Comparison of ENCODE assay signal across 8 cellular contexts in genomic region chr20:36835025-36835424, GRCh38. TPM values are rescaled to one million over a fixed set of nuclear protein-coding genes. Genes with fewer than 3 reads are reported as not detected.
DNase-seq lines count a peak whose midpoint lies in the region; ATAC-seq, FAIRE-seq and TF ChIP-seq lines count a peak whose summit lies in the region.

No MANE protein-coding gene starts in this region.

- no peaks in the 10 kb centered on the region for H4K20me1 ChIP-seq in K562 (replicated peaks; ENCODE audit: control insufficient read depth, insufficient read depth, low read length)

- peaks cover 9% of the 10 kb centered on the region for H3K79me2 ChIP-seq in K562 (ENCODE audit: control insufficient read depth, insufficient read depth, low read length)

- H3K9me3 ChIP-seq in K562 (replicated peaks; ENCODE audit: control insufficient read depth, insufficient read depth, low read depth, low read length) (no peaks in the 10 kb centered on the region), mucosa of stomach (ENCODE audit: control insufficient read depth, low read length) (no peaks in the 10 kb centered on the region), vagina (no peaks in the 10 kb centered on the region)

- peak overlapping the region; percentile 82 for H2AFZ ChIP-seq in K562 (ENCODE audit: low read depth, low read length)

- H3K9ac ChIP-seq in K562 (ENCODE audit: insufficient read depth in 1 of 2, low read depth in 2 of 2, low read length in 2 of 2) (peak overlapping the region; percentile 73 to 82), mucosa of stomach (ENCODE audit: low read length) (peak overlapping the region; percentile 50)

- TF ChIP-seq CTCF in K562 (IDR thresholded peaks at IDR 0.05 in 2 of 3, conservative IDR thresholded peaks at IDR 0.05 in 1 of 3; ENCODE audit: insufficient read depth in 2 of 3, low read depth in 1 of 3, low read length in 3 of 3) (no peak), vagina (IDR thresholded peaks at IDR 0.05) (no peak)

- TF ChIP-seq POLR2A in K562 (conservative IDR thresholded peaks at IDR 0.05) (no peak), vagina (IDR thresholded peaks at IDR 0.05) (no peak)

- H3K4me1 Mint-ChIP-seq in stimulated activated naive CD8-positive, alpha-beta T cell treated with anti-CD3 and anti-CD28 coated beads, Interleukin-15, Interleukin-2, amounts not matched to agents 100 ng/mL and 50 ng/mL, for 24 hours (ENCODE audit: low read depth), result peaks cover 21% of the 10 kb centered on the region

- no peak overlapping the region for H3K27ac Mint-ChIP-seq in stimulated activated naive CD8-positive, alpha-beta T cell treated with anti-CD3 and anti-CD28 coated beads, Interleukin-15, Interleukin-2, amounts not matched to agents 100 ng/mL and 50 ng/mL, for 24 hours

- TSS peak; percentile 66 for BruUV-seq in K562 (replicated peaks; lab: Mats Ljungman, UMichigan)

- H3K4me1 ChIP-seq in K562 (replicated peaks in 1 of 2; ENCODE audit: control insufficient read depth in 2 of 2, insufficient read depth in 2 of 2, low read length in 2 of 2) (peaks cover 17 to 30% of the 10 kb centered on the region in 2 experiments), mucosa of stomach (ENCODE audit: control insufficient read depth, insufficient read depth, low read length) (peaks cover 23% of the 10 kb centered on the region), vagina (peaks cover 68% of the 10 kb centered on the region)

- H3K4me3 ChIP-seq in K562 (no peak overlapping the region), mucosa of stomach (ENCODE audit: low read length) (peak overlapping the region; percentile 36), vagina (peak overlapping the region; percentile 15 to 30)

- intact Hi-C loops in K562 (cut with micrococcal nuclease), result no loop called here
- intact Hi-C loops in vagina (cut with DNase I), result no loop called here

- no peaks in the 10 kb centered on the region for H3K27me3 Mint-ChIP-seq in stimulated activated naive CD8-positive, alpha-beta T cell treated with anti-CD3 and anti-CD28 coated beads, Interleukin-15, Interleukin-2, amounts not matched to agents 100 ng/mL and 50 ng/mL, for 24 hours

- TF ChIP-seq EP300 in K562 (IDR thresholded peaks at IDR 0.05; ENCODE audit: low read length), result no peak

- no peaks in the 10 kb centered on the region for H3K9me1 ChIP-seq in K562 (ENCODE audit: control insufficient read depth, insufficient read depth, low read length)

- no peaks in the 10 kb centered on the region for H3K27me3 ChIP-seq in K562 (ENCODE audit: control insufficient read depth in 2 of 2, insufficient read depth in 2 of 2, low read length in 2 of 2)
- H3K27me3 ChIP-seq in mucosa of stomach (ENCODE audit: control insufficient read depth, insufficient read depth, low read length), result no peaks in the 10 kb centered on the region
- no peaks in the 10 kb centered on the region for H3K27me3 ChIP-seq in vagina

- peak overlapping the region; percentile 79 for H3K4me3 Mint-ChIP-seq in stimulated activated naive CD8-positive, alpha-beta T cell treated with anti-CD3 and anti-CD28 coated beads, Interleukin-15, Interleukin-2, amounts not matched to agents 100 ng/mL and 50 ng/mL, for 24 hours

- no peak for FAIRE-seq in K562 (lab: Jason Lieb, UNC)

- DNase-seq in stimulated activated naive CD8-positive, alpha-beta T cell treated with anti-CD3 and anti-CD28 coated beads, Interleukin-15, Interleukin-2, amounts not matched to agents 100 U/mL and 50 U/mL, for 24 hours, result no peak
- no peak for DNase-seq in K562 (ENCODE audit: extremely low read depth in 1 of 4, low spot score in 3 of 4)
- no peak for DNase-seq in vagina (ENCODE audit: extremely low spot score in 2 of 2)
- no peak for DNase-seq in NCI-H1092 treated with DMSO at 0.1 percent for 48 hours (lab: John Stamatoyannopoulos, UW)

- H3K27ac ChIP-seq in K562 (ENCODE audit: extremely low read depth, low read depth, low read length), result peak overlapping the region; percentile 91
- H3K27ac ChIP-seq in vagina, result peak overlapping the region; percentile 91

- H3K9me3 Mint-ChIP-seq in stimulated activated naive CD8-positive, alpha-beta T cell treated with anti-CD3 and anti-CD28 coated beads, Interleukin-15, Interleukin-2, amounts not matched to agents 100 ng/mL and 50 ng/mL, for 24 hours, result no peaks in the 10 kb centered on the region

- no peaks in the 10 kb centered on the region for H3K36me3 Mint-ChIP-seq in stimulated activated naive CD8-positive, alpha-beta T cell treated with anti-CD3 and anti-CD28 coated beads, Interleukin-15, Interleukin-2, amounts not matched to agents 100 ng/mL and 50 ng/mL, for 24 hours (ENCODE audit: low read depth)

- H3K4me2 ChIP-seq in K562 (ENCODE audit: insufficient read depth, low read length), result peak overlapping the region; percentile 65

- POLR2A ChIA-PET in K562 (lab: Yijun Ruan, JAX), result interaction anchor here (0.5 to 1.9 kb wide), 7 partner anchors 12 to 255 kb away, joined by 3 to 7 read pairs (median 5); no protein-coding TSS in a partner anchor

- CTCF ChIA-PET in K562 (lab: Yijun Ruan, JAX; ENCODE audit: low intra/inter-chr PET ratio), result no interaction called here

- H3K36me3 ChIP-seq in K562 (ENCODE audit: control insufficient read depth, insufficient read depth, low read length) (peaks cover 67% of the 10 kb centered on the region), mucosa of stomach (ENCODE audit: control insufficient read depth, insufficient read depth, low read length) (no peaks in the 10 kb centered on the region), vagina (peaks cover 0 to 21% of the 10 kb centered on the region in 2 donors)

- in situ Hi-C loops in K562 (cut with MboI), result no loop called here

- no peak for TF ChIP-seq RAD21 in K562 (CRISPR knock-in tag; conservative IDR thresholded peaks at IDR 0.05 in 1 of 2, IDR thresholded peaks at IDR 0.05 in 1 of 2)

- ATAC-seq in stimulated activated naive CD8-positive, alpha-beta T cell treated with anti-CD3 and anti-CD28 coated beads, Interleukin-15, Interleukin-2, amounts not matched to agents 100 U/mL and 50 U/mL, for 24 hours, result no peak
- ATAC-seq in K562, result no peak
- ATAC-seq in HG03378 (IDR thresholded peaks at IDR 0.05; ENCODE audit: unreplicated experiment), result no peak
- ATAC-seq in HG03135 (IDR thresholded peaks at IDR 0.05; ENCODE audit: unreplicated experiment), result no peak

- 81% methylated on average over 5 of the region's 5 CpGs for WGBS in K562 (ENCODE audit: insufficient coverage, low coverage, missing lambda C conversion rate)

TF ChIP-seq in K562, 482 proteins besides CTCF, POLR2A, EP300 and RAD21 (continues in another document):
- peak; percentile 54 to 71 for TF ChIP-seq KDM1A (IDR thresholded peaks at IDR 0.05)
- 0 out of 2 replicates have a peak, but pooled peaks have one; percentile 49 for TF ChIP-seq PTBP1 (IDR thresholded peaks at IDR 0.05; ENCODE audit: low read depth, low read length)
- TF ChIP-seq SMARCA5 (IDR thresholded peaks at IDR 0.05), result 0 out of 2 replicates have a peak, but pooled peaks have one; percentile 36
- TF ChIP-seq HDAC2 (IDR thresholded peaks at IDR 0.05), result 0 out of 2 replicates have a peak, but pooled peaks have one; percentile 13
- TF ChIP-seq, protein P1, sequence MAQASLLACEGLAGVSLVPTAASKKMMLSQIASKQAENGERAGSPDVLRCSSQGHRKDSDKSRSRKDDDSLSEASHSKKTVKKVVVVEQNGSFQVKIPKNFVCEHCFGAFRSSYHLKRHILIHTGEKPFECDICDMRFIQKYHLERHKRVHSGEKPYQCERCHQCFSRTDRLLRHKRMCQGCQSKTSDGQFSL (CRISPR knock-in tag; IDR thresholded peaks at IDR 0.05), result peak; percentile 81
- TF ChIP-seq, protein P1 (tag; IDR thresholded peaks at IDR 0.05), result no peak; a peak in 1 of 4 replicates

RNA-seq across cellular contexts. Expression of gene TLDC2, which starts 40.9 kb away (rescaled TPM):
- not detected in 2 replicates for total RNA-seq in K562 (2011; cell fraction: chromatin; rRNA removed; ENCODE audit: low replicate concordance)
- not detected in 2 replicates for total RNA-seq in K562 (2011; cell fraction: nucleolus; rRNA removed)
- not detected in 2 replicates for total RNA-seq in K562 (2011; cell fraction: nucleoplasm; rRNA removed)
- not detected in 2 replicates for total RNA-seq in K562 (2014; rRNA removed)
- total RNA-seq in K562 (2014; rRNA removed; fragmentation: Illumina TruSeq; extraction: Trizol), result not detected in 2 replicates
- not detected in 2 replicates for total RNA-seq in K562 (2015; rRNA removed; fragmentation: Illumina TruSeq; extraction: Trizol)
- total RNA-seq in K562 (2021), result not detected in 2 replicates
- not detected in 2 replicates for polyA plus RNA-seq in K562 (2011; rRNA removed)
- polyA plus RNA-seq in K562 (2011; cell fraction: cytosol; rRNA removed), result 0.04 TPM in 1 of 2 replicates, not detected in the other
- polyA plus RNA-seq in K562 (2011; cell fraction: nucleus; rRNA removed), result not detected in 2 replicates
- 0.15 and 0.17 TPM in 2 replicates for polyA plus RNA-seq in K562 (2012)
- not detected in 2 replicates for polyA plus RNA-seq in K562 (2014; fragmentation: Illumina TruSeq; extraction: Trizol)
- polyA plus RNA-seq in K562 (2014; fragmentation: Nextera tagmentation; extraction: Ambion mirVana), result not detected
- polyA plus RNA-seq in K562 (2014; rRNA removed), result not detected in 2 replicates
- not detected in 2 replicates for polyA minus RNA-seq in K562 (2011; rRNA and poly(A)+ RNA removed)
- not detected in 2 replicates for polyA minus RNA-seq in K562 (2011; cell fraction: cytosol; rRNA and poly(A)+ RNA removed)
- not detected in 2 replicates for polyA minus RNA-seq in K562 (2011; cell fraction: nucleus; rRNA and poly(A)+ RNA removed)
- total RNA-seq in vagina, result 3.9 TPM
